Comparison of ENCODE assay signal across 8 cellular contexts in the genomic region with DNA sequence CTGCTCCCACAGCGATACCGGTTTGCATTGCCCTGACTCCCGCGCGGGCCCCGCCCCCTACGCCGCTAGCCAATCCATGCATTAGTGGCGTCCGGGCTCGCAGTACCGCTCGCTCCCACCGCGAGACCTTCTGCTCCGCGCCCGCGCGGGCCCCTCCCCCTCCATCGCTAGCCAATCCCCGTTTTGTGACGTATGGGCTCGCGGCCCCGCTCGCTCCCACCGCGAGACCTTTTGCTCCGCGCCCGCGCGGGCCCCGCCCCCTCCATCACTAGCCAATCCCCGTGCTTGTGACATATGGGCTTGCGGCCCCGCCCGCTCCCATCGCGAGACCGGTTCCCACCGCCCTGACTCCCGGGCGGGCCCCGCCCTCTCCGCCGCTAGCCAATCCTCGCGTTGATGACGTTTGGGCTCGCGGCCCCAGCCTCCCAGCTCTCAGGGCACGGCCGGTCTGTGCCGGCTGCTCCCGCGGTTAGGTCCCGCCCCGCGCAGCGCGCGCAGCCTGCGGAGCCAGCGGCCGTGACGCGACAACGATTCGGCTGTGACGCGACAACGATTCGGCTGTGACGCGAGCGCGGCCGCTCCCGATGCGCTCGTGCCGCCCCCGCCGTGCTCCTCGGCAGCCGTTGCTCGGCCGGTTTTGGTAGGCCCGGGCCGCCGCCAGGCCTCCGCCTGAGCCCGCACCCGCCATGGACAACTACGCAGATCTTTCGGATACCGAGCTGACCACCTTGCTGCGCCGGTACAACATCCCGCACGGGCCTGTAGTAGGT. TPM values are rescaled to one million over a fixed set of nuclear protein-coding genes. Genes with fewer than 3 reads are reported as not detected.
DNase-seq lines count a peak whose midpoint lies in the region; ATAC-seq, FAIRE-seq and TF ChIP-seq lines count a peak whose summit lies in the region.

A gene (plus strand): TSS at position 497 of the 770 bp plus-strand sequence. CDS start 190 bp downstream, at position 687.

- H3K27ac ChIP-seq in heart left ventricle = peak within 1 kb of the TSS; percentile 95 to 100 (median 98)
- H3K27ac ChIP-seq in upper lobe of right lung = peak within 1 kb of the TSS; percentile 96

- peaks cover 0 to 18% (median 5%) of the 10 kb centered on the region in 9 donors for H3K36me3 ChIP-seq in heart left ventricle
- H3K36me3 ChIP-seq in upper lobe of right lung = no peaks in the 10 kb centered on the region

- ATAC-seq in HG02840 (IDR thresholded peaks at IDR 0.05; ENCODE audit: low FRiP score, unreplicated experiment) (peak; percentile 78), heart left ventricle (peak; percentile 90 to 93 (median 93)), upper lobe of right lung (peak; percentile 92)

- peaks cover 0 to 29% (median 11%) of the 10 kb centered on the region in 12 donors for H3K4me1 ChIP-seq in heart left ventricle
- H3K4me1 ChIP-seq in upper lobe of right lung = peaks cover 3% of the 10 kb centered on the region

- peak within 1 kb of the TSS; percentile 67 to 97 (median 82) for H3K4me3 ChIP-seq in heart left ventricle
- peak within 1 kb of the TSS; percentile 70 for H3K4me3 ChIP-seq in upper lobe of right lung

- intact Hi-C loops in heart left ventricle (cut with DNase I) (loop anchor here in 2 of 10 donors (5.0 to 10.0 kb wide), 2 partner anchors 56 to 148 kb away; a partner anchor contains a TSS), posterior vena cava (cut with DNase I) (no loop called here), upper lobe of right lung (cut with DNase I) (no loop called here)

- TF ChIP-seq POLR2A in GM12891 (IDR thresholded peaks at IDR 0.05; ENCODE audit: low read depth, low read length) (no peak), heart left ventricle (IDR thresholded peaks at IDR 0.05) (peak; percentile 4 to 82)

- H3K27me3 ChIP-seq in heart left ventricle (no peaks in the 10 kb centered on the region), upper lobe of right lung (no peaks in the 10 kb centered on the region)

- TF ChIP-seq CTCF in heart left ventricle (IDR thresholded peaks at IDR 0.05) = no peak
- TF ChIP-seq CTCF in upper lobe of right lung (IDR thresholded peaks at IDR 0.05) = no peak

- peak; percentile 78 for DNase-seq in GM12891 (ENCODE audit: insufficient read length, low spot score)
- DNase-seq in NCI-H146 (lab: John Stamatoyannopoulos, UW) = peak; percentile 100
- DNase-seq in T-helper 1 cell = peak; percentile 92 to 99 (median 94)
- peak; percentile 94 for DNase-seq in amniotic epithelial cell (ENCODE audit: low read depth)
- DNase-seq in heart left ventricle = peak; percentile 96 to 99 (median 98)
- peak; percentile 98 for DNase-seq in posterior vena cava (ENCODE audit: low spot score)
- peak; percentile 98 for DNase-seq in upper lobe of right lung

- H3K9me3 ChIP-seq in heart left ventricle (peaks cover 0 to 8% (median 0%) of the 10 kb centered on the region in 12 donors), upper lobe of right lung (no peaks in the 10 kb centered on the region)

- 0 to 51% (median 23%) methylated on average over 80 to 103 of the region's 103 CpGs for WGBS in heart left ventricle, 4 donors

- FAIRE-seq in GM12891 (lab: Jason Lieb, UNC) = peak; percentile 100

TF ChIP-seq in GM12891, 5 proteins besides CTCF, POLR2A, EP300 and RAD21:
- TF ChIP-seq PAX5 (IDR thresholded peaks at IDR 0.05; ENCODE audit: insufficient read depth, low read length, severe bottlenecking) (peak; percentile 64), POU2F2 (IDR thresholded peaks at IDR 0.05; ENCODE audit: low read depth, low read length) (peak; percentile 28; the same call in 1 of the 2 replicates), TAF1 (IDR thresholded peaks at IDR 0.05; ENCODE audit: low read depth, low read length) (no peak)

RNA-seq across cellular contexts. Expression of the gene that starts here (rescaled TPM):
- 51.9 TPM for polyA plus RNA-seq in GM12891 (2012; ENCODE audit: low read depth, missing spikeins)
- total RNA-seq in heart left ventricle (10 to 100 TPM; 37.6 to 76.8 (median 52.8) TPM), posterior vena cava (10 to 100 TPM; 61.8 to 67.2 TPM), upper lobe of right lung (58.4 TPM)
- polyA plus RNA-seq in heart left ventricle = 100 to 1,000 TPM in 1 of 2 donors, 10 to 100 TPM in 1; 71.9 to 152 TPM

Comparison
In these comparisons a context has a peak if more than half of its experiments do, and no peak if none do; other contexts are left out.
1. Peak in every context shown above with its lines: DNase-seq, ATAC-seq, H3K4me3 ChIP-seq and H3K27ac ChIP-seq.